Comparison of ENCODE assay signal across 8 cellular contexts in genomic region chr5:108260105-108260857, GRCh38.
A peak's percentile ranks its signal among the peaks of the same experiment; 100 is the strongest.
DNase-seq lines count a peak whose midpoint lies in the region; ATAC-seq and TF ChIP-seq lines count a peak whose summit lies in the region.

No MANE protein-coding gene starts in this region.

- H3K79me2 ChIP-seq in OCI-LY1 (ENCODE audit: insufficient read depth, low read length), result no peaks in the 10 kb centered on the region

- H3K36me3 Mint-ChIP-seq in nephron (ENCODE audit: low read depth), result no peaks in the 10 kb centered on the region

- TF ChIP-seq CTCF in OCI-LY1 (IDR thresholded peaks at IDR 0.05; ENCODE audit: low read length) (peak; percentile 99), nephron (IDR thresholded peaks at IDR 0.05; ENCODE audit: unreplicated experiment in 3 of 3) (peak; percentile 90 to 97 (median 91))

- H3K4me1 Mint-ChIP-seq in nephron, result peaks cover 38% of the 10 kb centered on the region

- ATAC-seq in GM19467 (IDR thresholded peaks at IDR 0.05; ENCODE audit: unreplicated experiment), result peak; percentile 90
- ATAC-seq in HG03571 (IDR thresholded peaks at IDR 0.05; ENCODE audit: unreplicated experiment), result peak; percentile 86
- ATAC-seq in esophagus mucosa, result peak; percentile 84
- peak; percentile 76 for ATAC-seq in stimulated activated naive CD8-positive, alpha-beta T cell treated with anti-CD3 and anti-CD28 coated beads, Interleukin-15, Interleukin-2, amounts not matched to agents 100 U/mL and 50 U/mL, for 24 hours

- no peak overlapping the region for H3K27ac ChIP-seq in OCI-LY1 (ENCODE audit: low read depth, low read length, poor library complexity, severe bottlenecking)

- H3K9me2 ChIP-seq in OCI-LY1 (ENCODE audit: low read depth, low read length), result no peaks in the 10 kb centered on the region

- peak overlapping the region; percentile 64 for H3K4me2 ChIP-seq in OCI-LY1 (ENCODE audit: low read length)

- no peaks in the 10 kb centered on the region for H3K27me3 ChIP-seq in OCI-LY1 (ENCODE audit: insufficient read depth, low read length)

- peaks cover 3% of the 10 kb centered on the region for H3K4me1 ChIP-seq in OCI-LY1 (ENCODE audit: insufficient read depth, low read length, severe bottlenecking)

- H3K27ac Mint-ChIP-seq in nephron, result no peak overlapping the region

- H3K9me3 Mint-ChIP-seq in nephron, result no peaks in the 10 kb centered on the region

- H3K9ac ChIP-seq in OCI-LY1 (ENCODE audit: low read length), result peak overlapping the region; percentile 41; the same call in 1 of the 2 replicates

- no peaks in the 10 kb centered on the region for H3K27me3 Mint-ChIP-seq in nephron (ENCODE audit: low read depth)

- no peaks in the 10 kb centered on the region; the same call in 1 of the 2 replicates for H3F3A ChIP-seq in OCI-LY1 (ENCODE audit: insufficient read depth, low read length)

- H4K20me1 ChIP-seq in OCI-LY1 (ENCODE audit: insufficient read depth, low read length), result no peaks in the 10 kb centered on the region

- DNase-seq in Caki2 (ENCODE audit: low read depth) (peak; percentile 48), activated T-cell treated with anti-CD3 and anti-CD28 coated beads for 24 hours (ENCODE audit: low read depth) (peak; percentile 52)
- DNase-seq in stimulated activated naive CD8-positive, alpha-beta T cell treated with anti-CD3 and anti-CD28 coated beads, Interleukin-15, Interleukin-2, amounts not matched to agents 100 U/mL and 50 U/mL, for 24 hours, result peak; percentile 70

- H3K9me3 ChIP-seq in OCI-LY1 (ENCODE audit: low read length), result no peaks in the 10 kb centered on the region

- in situ Hi-C loops in Caki2 (cut with HindIII; ENCODE audit: low pct_unique_long_range_greater_than_20kb, low sequenced_read_pairs), result no loop called here

- H2AFZ ChIP-seq in OCI-LY1 (ENCODE audit: low read length), result no peak overlapping the region

- no peaks in the 10 kb centered on the region for H3K36me3 ChIP-seq in OCI-LY1 (ENCODE audit: insufficient read depth, low read length)

- peak overlapping the region; percentile 42 for H3K4me3 ChIP-seq in OCI-LY1 (ENCODE audit: low read depth, low read length, poor library complexity, severe bottlenecking)

- H3K4me3 Mint-ChIP-seq in nephron, result no peak overlapping the region
